ENCODE assay signal across 8 cellular contexts in the genomic region with DNA sequence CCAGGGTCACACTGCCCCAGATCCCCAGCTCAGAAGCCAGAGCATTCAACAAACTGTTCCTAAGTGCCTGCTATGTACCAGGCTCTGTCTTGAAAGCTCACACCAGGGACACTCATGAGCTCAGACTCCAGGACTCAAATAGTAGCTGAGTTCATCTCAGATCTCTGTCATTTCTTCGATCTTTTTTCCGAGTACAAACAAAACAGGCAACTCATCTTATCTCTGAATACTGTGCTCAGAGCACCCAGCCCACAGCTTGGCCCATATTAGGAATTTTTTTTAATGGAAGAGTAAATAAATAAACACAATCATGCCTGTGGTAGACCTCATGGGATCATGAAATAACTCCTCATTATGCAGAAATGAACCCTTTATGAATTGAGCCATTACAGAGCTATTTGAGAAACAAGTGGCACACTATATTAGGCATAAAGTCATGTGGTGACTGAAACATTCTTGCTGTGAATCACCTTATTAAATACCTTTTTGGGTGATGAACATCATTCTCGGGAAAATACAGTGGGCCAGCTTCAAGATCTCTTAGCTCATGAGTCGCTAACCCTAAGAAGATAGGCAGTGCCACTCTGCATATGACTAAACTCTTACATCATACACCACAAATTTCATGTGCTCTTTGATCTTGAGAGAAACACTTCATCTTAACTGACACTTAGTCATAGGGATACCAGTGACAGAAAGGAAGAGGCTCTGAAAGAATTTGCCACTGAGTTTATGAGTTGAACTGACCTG. TPM values are rescaled to one million over a fixed set of nuclear protein-coding genes. Genes with fewer than 3 reads are reported as not detected.
DNase-seq lines count a peak whose midpoint lies in the region; ATAC-seq and TF ChIP-seq lines count a peak whose summit lies in the region.

No MANE protein-coding gene starts in this region.

- in situ Hi-C loops in astrocyte of the cerebellum (cut with HindIII; ENCODE audit: low sequenced_read_pairs), result no loop called here

- ATAC-seq in GM21576 (IDR thresholded peaks at IDR 0.05; ENCODE audit: unreplicated experiment), result peak; percentile 84

- no peak for TF ChIP-seq CTCF in astrocyte of the cerebellum (IDR thresholded peaks at IDR 0.05; ENCODE audit: low read depth, low read length, missing control alignments)

- DNase-seq in ELR (ENCODE audit: low read depth) (peak; percentile 96), HT1080 (ENCODE audit: low read depth) (peak; percentile 98), astrocyte of the cerebellum (ENCODE audit: low read depth) (peak; percentile 49), myocyte (ENCODE audit: low read depth) (peak; percentile 64), NCI-H1092 treated with DMSO at 0.1 percent for 48 hours (lab: John Stamatoyannopoulos, UW) (no peak), GOT3 (lab: John Stamatoyannopoulos, UW) (no peak)
- no peak for DNase-seq in NK-92 treated with Interleukin-12 subunit alpha and Interleukin-12 subunit beta, amount 100 ng/mL, for 24 hours (lab: John Stamatoyannopoulos, UW)

- H3K4me3 ChIP-seq in astrocyte of the cerebellum (ENCODE audit: low read depth, low read length), result no peak overlapping the region

RNA-seq across cellular contexts. Expression of a gene that starts 9.9 kb away (rescaled TPM):
- 16.0 and 18.9 TPM in 2 replicates for total RNA-seq in HT1080 (2014; rRNA removed; shearing (Covaris generic))
- polyA plus RNA-seq in HT1080 (2015; cell fraction: cytosol; rRNA removed), result 9.4 and 10.1 TPM in 2 replicates
- 25.6 and 35.8 TPM in 2 replicates for polyA plus RNA-seq in HT1080 (2015; cell fraction: nucleus; rRNA removed)
- 1.1 and 1.9 TPM in 2 replicates for total RNA-seq in myocyte
- 1.5 TPM for polyA plus RNA-seq in myocyte (2012)

Comparison
In these comparisons a context has a peak if more than half of its experiments do, and no peak if none do; other contexts are left out.
1. DNase-seq: peak in ELR (single experiment), HT1080 (single experiment), astrocyte of the cerebellum (single experiment) and myocyte (single experiment); none in NK-92 treated with Interleukin-12 subunit alpha and Interleukin-12 subunit beta, amount 100 ng/mL, for 24 hours (single experiment), NCI-H1092 treated with DMSO at 0.1 percent for 48 hours (single experiment) and GOT3 (single experiment).